Comparison of ENCODE assay signal across 8 cellular contexts in the genomic region with DNA sequence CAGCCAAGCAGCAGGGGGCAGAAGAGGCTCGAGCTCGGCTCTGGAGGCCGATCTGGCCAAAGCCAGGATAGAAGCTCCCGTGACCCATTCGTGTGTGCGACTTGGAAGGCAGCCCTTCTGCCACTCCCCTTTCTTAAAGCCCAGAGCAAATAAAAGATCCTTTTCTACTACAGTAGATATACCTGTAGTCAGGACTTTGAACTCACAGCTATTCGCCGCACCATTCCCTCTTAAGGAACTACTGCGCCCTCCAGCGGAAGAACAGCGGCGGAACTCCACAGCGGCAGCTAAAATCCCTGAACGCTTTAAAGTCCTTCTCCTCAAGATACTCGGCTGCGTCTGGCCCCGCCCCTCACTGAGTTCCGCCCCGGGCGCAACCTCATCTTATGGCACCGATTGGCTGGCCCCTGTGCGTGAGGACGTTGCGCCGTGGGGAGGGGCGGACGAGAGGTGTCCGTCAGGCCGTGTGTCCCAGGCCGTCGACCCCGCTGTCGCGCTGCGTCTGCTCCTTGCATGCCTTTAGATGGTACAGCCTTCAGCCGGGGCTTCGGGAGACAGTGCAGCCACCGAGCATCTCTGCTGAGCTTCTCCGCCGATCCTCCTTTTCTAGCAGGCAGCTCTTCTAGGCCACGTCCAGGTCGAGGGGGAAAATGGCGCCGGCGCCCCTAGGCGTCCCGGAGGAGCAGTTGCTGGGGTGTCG. TPM values are rescaled to one million over a fixed set of nuclear protein-coding genes. Genes with fewer than 3 reads are reported as not detected.
A peak's percentile ranks its signal among the peaks of the same experiment; 100 is the strongest.
DNase-seq lines count a peak whose midpoint lies in the region; ATAC-seq, FAIRE-seq and TF ChIP-seq lines count a peak whose summit lies in the region.

A gene with protein sequence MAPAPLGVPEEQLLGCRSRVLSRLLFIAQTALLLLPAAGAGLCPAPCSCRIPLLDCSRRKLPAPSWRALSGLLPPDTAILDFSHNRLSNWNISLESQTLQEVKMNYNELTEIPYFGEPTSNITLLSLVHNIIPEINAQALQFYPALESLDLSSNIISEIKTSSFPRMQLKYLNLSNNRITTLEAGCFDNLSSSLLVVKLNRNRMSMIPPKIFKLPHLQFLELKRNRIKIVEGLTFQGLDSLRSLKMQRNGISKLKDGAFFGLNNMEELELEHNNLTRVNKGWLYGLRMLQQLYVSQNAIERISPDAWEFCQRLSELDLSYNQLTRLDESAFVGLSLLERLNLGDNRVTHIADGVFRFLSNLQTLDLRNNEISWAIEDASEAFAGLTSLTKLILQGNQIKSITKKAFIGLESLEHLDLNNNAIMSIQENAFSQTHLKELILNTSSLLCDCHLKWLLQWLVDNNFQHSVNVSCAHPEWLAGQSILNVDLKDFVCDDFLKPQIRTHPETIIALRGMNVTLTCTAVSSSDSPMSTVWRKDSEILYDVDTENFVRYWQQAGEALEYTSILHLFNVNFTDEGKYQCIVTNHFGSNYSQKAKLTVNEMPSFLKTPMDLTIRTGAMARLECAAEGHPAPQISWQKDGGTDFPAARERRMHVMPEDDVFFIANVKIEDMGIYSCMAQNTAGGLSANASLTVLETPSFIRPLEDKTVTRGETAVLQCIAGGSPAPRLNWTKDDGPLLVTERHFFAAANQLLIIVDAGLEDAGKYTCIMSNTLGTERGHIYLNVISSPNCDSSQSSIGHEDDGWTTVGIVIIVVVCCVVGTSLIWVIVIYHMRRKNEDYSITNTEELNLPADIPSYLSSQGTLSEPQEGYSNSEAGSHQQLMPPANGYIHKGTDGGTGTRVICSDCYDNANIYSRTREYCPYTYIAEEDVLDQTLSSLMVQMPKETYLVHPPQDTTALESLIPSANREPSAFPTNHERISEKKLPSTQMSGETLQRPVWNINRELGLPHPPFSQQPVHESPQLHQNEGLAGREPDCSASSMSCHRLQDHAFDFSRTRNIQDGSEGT (plus strand): TSS at position 442 of the 700 bp plus-strand sequence. CDS start 209 bp downstream, at position 651.

- peak within 1 kb of the TSS; percentile 94 for H3K4me3 ChIP-seq in bronchial epithelial cell (ENCODE audit: low read depth, low read length)
- H3K4me3 ChIP-seq in small intestine (ENCODE audit: low read depth in 1 of 2, low read length in 2 of 2), result peak within 1 kb of the TSS; percentile 67 to 97

- peak within 1 kb of the TSS; percentile 91 for H3K27ac ChIP-seq in VCaP
- H3K27ac ChIP-seq in small intestine (ENCODE audit: low read depth in 1 of 2, low read length in 1 of 2), result peak within 1 kb of the TSS; percentile 89 to 98

- H3K36me3 ChIP-seq in bronchial epithelial cell (ENCODE audit: control insufficient read depth, insufficient read depth, low read length) (no peaks in the 10 kb centered on the region), small intestine (ENCODE audit: control insufficient read depth in 2 of 2, insufficient read depth in 2 of 2, low read length in 2 of 2) (peaks cover 0 to 1% of the 10 kb centered on the region in 2 donors)

- peaks cover 0 to 3% of the 10 kb centered on the region in 2 donors for H3K4me1 ChIP-seq in small intestine (ENCODE audit: control insufficient read depth in 2 of 2, insufficient read depth in 1 of 2, low read depth in 1 of 2, low read length in 1 of 2)

- DNase-seq in AG08395 (ENCODE audit: low spot score) (peak; percentile 97), NCI-H2196 treated with DMSO at 0.1 percent for 48 hours (lab: John Stamatoyannopoulos, UW; ENCODE audit: unreplicated experiment) (peak; percentile 98), bronchial epithelial cell (ENCODE audit: low read depth) (peak; percentile 97), iPS-NIHi11 (ENCODE audit: low spot score) (peak; percentile 96), small intestine (peak; percentile 100)

- FAIRE-seq in bronchial epithelial cell (lab: Jason Lieb, UNC) (peak; percentile 58), small intestine (lab: Jason Lieb, UNC) (no peak)

- no peaks in the 10 kb centered on the region for H3K9me3 ChIP-seq in small intestine (ENCODE audit: control insufficient read depth, low read depth)

- ATAC-seq in GM18873 (IDR thresholded peaks at IDR 0.05; ENCODE audit: low FRiP score, unreplicated experiment), result peak; percentile 96
- ATAC-seq in HG03139 (IDR thresholded peaks at IDR 0.05; ENCODE audit: unreplicated experiment), result peak; percentile 93

- H3K27me3 ChIP-seq in bronchial epithelial cell (ENCODE audit: control insufficient read depth, insufficient read depth, low read length), result no peaks in the 10 kb centered on the region
- H3K27me3 ChIP-seq in small intestine (ENCODE audit: control insufficient read depth in 2 of 2, insufficient read depth in 2 of 2, low read length in 2 of 2), result no peaks in the 10 kb centered on the region

- 0 to 1% (median 1%) methylated on average over 42 to 48 of the region's 48 CpGs for WGBS in small intestine, 3 donors

- TF ChIP-seq CTCF in VCaP (conservative IDR thresholded peaks at IDR 0.05), result peak; percentile 95
- peak; percentile 72 for TF ChIP-seq CTCF in bronchial epithelial cell (IDR thresholded peaks at IDR 0.05; ENCODE audit: insufficient read depth, low read length, severe bottlenecking)

RNA-seq across cellular contexts. Expression of the gene that starts here (rescaled TPM):
- total RNA-seq in bronchial epithelial cell, result 10.1 and 10.3 TPM in 2 replicates
- polyA plus RNA-seq in small intestine, result 1 to 10 TPM; 2.4 to 4.8 (median 2.9) TPM

Comparison
In these comparisons a context has a peak if more than half of its experiments do, and no peak if none do; other contexts are left out.
1. Peak in every context shown above with its lines: DNase-seq, ATAC-seq, H3K4me3 ChIP-seq and H3K27ac ChIP-seq.